Comparison of ENCODE assay signal across 8 cellular contexts in the genomic region with DNA sequence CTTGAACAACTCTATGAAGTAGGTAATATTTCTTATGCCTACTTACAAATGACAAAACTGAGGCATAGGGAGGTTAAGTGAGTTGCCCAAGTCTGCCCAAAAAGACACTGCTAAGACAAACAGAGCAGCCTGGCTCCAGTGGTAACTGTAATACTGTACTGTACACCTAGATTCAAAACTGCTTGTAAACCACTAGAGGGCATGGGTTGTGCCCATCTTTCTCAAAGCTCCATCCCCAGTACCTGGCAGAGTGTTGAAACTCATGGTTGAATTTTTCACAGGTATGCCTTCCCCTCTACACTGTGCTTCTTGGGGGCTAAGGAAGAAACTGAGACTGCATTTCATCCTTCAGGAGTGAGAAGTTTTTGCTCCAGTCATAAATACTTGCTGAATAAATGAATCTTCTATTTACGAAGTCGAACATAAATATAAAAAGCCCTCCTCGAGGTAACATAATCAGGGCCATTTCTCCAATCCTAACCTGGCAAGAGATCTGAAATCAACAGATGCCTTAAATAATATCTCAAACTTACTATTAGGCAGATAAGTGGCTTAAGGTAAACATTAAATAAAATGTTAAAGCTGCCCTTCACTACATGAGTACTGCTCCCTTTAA. TPM values are rescaled to one million over a fixed set of nuclear protein-coding genes. Genes with fewer than 3 reads are reported as not detected.
DNase-seq lines count a peak whose midpoint lies in the region; ATAC-seq and TF ChIP-seq lines count a peak whose summit lies in the region.

No MANE protein-coding gene starts in this region.

- peaks cover 34% of the 10 kb centered on the region for H4K20me1 ChIP-seq in DND-41 (ENCODE audit: insufficient read depth, low read length)

- H3K4me1 ChIP-seq in DND-41 (ENCODE audit: insufficient read depth, low read length): peaks cover 60% of the 10 kb centered on the region

- no peak overlapping the region; the same call in 1 of the 2 replicates for H3K27ac ChIP-seq in DND-41 (ENCODE audit: low read length)

- peaks cover 71% of the 10 kb centered on the region for H3K79me2 ChIP-seq in DND-41 (ENCODE audit: insufficient read depth, low read length)

- peaks cover 15% of the 10 kb centered on the region for H3K36me3 ChIP-seq in DND-41 (ENCODE audit: insufficient read depth, low read length)

- H3K9me3 ChIP-seq in DND-41 (ENCODE audit: insufficient read depth, low read length, severe bottlenecking) (no peaks in the 10 kb centered on the region), T-helper 17 cell (ENCODE audit: control insufficient read depth, low read length, poor library complexity, severe bottlenecking) (no peaks in the 10 kb centered on the region)

- H3K9ac ChIP-seq in DND-41 (ENCODE audit: low read depth, low read length): peak overlapping the region; percentile 86; the same call in 1 of the 2 replicates

- peaks cover 44% of the 10 kb centered on the region for H3K4me1 Mint-ChIP-seq in T-helper 17 cell
- peaks cover 19 to 56% of the 10 kb centered on the region in 2 donors for H3K4me1 Mint-ChIP-seq in stimulated activated naive B cell treated with anti-CD40 and anti-IgM and Interleukin-4, amounts not matched to agents 10 μg/mL and 1 μg/mL and 100 μg/mL, for 72 hours

- peak; percentile 75 for TF ChIP-seq CTCF in DND-41 (IDR thresholded peaks at IDR 0.05; ENCODE audit: borderline replicate concordance, extremely low read depth, low read length, poor library complexity, severe bottlenecking)

- H3K4me3 Mint-ChIP-seq in T-helper 17 cell: peak overlapping the region; percentile 98
- no peak overlapping the region for H3K4me3 Mint-ChIP-seq in stimulated activated naive B cell treated with anti-CD40 and anti-IgM and Interleukin-4, amounts not matched to agents 10 μg/mL and 1 μg/mL and 100 μg/mL, for 72 hours

- DNase-seq in DND-41: peak; percentile 45
- peak; percentile 68 for DNase-seq in HCEC 1CT
- DNase-seq in NCI-H1417 treated with DMSO at 0.1 percent for 48 hours (lab: John Stamatoyannopoulos, UW): peak; percentile 23
- peak in 1 of 3 donors; percentile 5 for DNase-seq in T-helper 17 cell
- peak; percentile 69 for DNase-seq in cerebellum (ENCODE audit: low spot score)
- DNase-seq in left lobe of liver (ENCODE audit: low spot score): no peak
- DNase-seq in stimulated activated naive B cell treated with anti-CD40 and anti-IgM and Interleukin-4, amounts not matched to agents 10 μg/mL and 1 μg/mL and 100 μg/mL, for 72 hours: no peak
- DNase-seq in UCSD-AML1 (lab: John Stamatoyannopoulos, UW; ENCODE audit: unreplicated experiment): no peak

- H3K27me3 ChIP-seq in DND-41 (ENCODE audit: insufficient read depth, low read length, poor library complexity): no peaks in the 10 kb centered on the region

- peak overlapping the region; percentile 72 for H3K4me2 ChIP-seq in DND-41 (ENCODE audit: insufficient read depth, low read length)

- H3K27ac Mint-ChIP-seq in T-helper 17 cell: peak overlapping the region; percentile 95
- peak overlapping the region; percentile 2 for H3K27ac Mint-ChIP-seq in stimulated activated naive B cell treated with anti-CD40 and anti-IgM and Interleukin-4, amounts not matched to agents 10 μg/mL and 1 μg/mL and 100 μg/mL, for 72 hours

- peaks cover 5% of the 10 kb centered on the region for H3K36me3 Mint-ChIP-seq in T-helper 17 cell (ENCODE audit: low read depth)
- peaks cover 15 to 16% of the 10 kb centered on the region in 2 donors for H3K36me3 Mint-ChIP-seq in stimulated activated naive B cell treated with anti-CD40 and anti-IgM and Interleukin-4, amounts not matched to agents 10 μg/mL and 1 μg/mL and 100 μg/mL, for 72 hours

- H3K27me3 Mint-ChIP-seq in T-helper 17 cell: no peaks in the 10 kb centered on the region
- no peaks in the 10 kb centered on the region for H3K27me3 Mint-ChIP-seq in stimulated activated naive B cell treated with anti-CD40 and anti-IgM and Interleukin-4, amounts not matched to agents 10 μg/mL and 1 μg/mL and 100 μg/mL, for 72 hours

- peak overlapping the region in 1 of 2 experiments; percentile 72; a peak in 2 of 4 replicates for H3K4me3 ChIP-seq in DND-41 (ENCODE audit: low read depth in 1 of 2, low read length in 2 of 2)

- ATAC-seq in DND-41 (ENCODE audit: insufficient read depth, low read depth) (peak; percentile 67), T-helper 17 cell (peak; percentile 73), left lobe of liver (peak; percentile 63)
- ATAC-seq in stimulated activated naive B cell treated with anti-CD40 and anti-IgM and Interleukin-4, amounts not matched to agents 10 μg/mL and 1 μg/mL and 100 μg/mL, for 72 hours (replicated peaks): peak; percentile 61 to 73

- no peaks in the 10 kb centered on the region for H3K9me3 Mint-ChIP-seq in stimulated activated naive B cell treated with anti-CD40 and anti-IgM and Interleukin-4, amounts not matched to agents 10 μg/mL and 1 μg/mL and 100 μg/mL, for 72 hours

- H2AFZ ChIP-seq in DND-41 (ENCODE audit: low read depth, low read length): no peak overlapping the region

RNA-seq across cellular contexts. Expression of gene PPP4R1, which starts 2.0 kb away (rescaled TPM):
- total RNA-seq in T-helper 17 cell (10 to 100 TPM; 54.1 to 65.5 TPM), cerebellum (147 TPM), left lobe of liver (20.1 TPM)

Comparison
In these comparisons a context has a peak if more than half of its experiments do, and no peak if none do; other contexts are left out.
1. DNase-seq: peak in DND-41 (single experiment), HCEC 1CT (single experiment), NCI-H1417 treated with DMSO at 0.1 percent for 48 hours (single experiment) and cerebellum (single experiment); none in left lobe of liver (single experiment), stimulated activated naive B cell treated with anti-CD40 and anti-IgM and Interleukin-4, amounts not matched to agents 10 μg/mL and 1 μg/mL and 100 μg/mL, for 72 hours (single experiment) and UCSD-AML1 (single experiment).
2. Peak in every context shown above with its lines, with median percentiles within 50 percentile points of each other: ATAC-seq.